ENCODE assay signal across 15 cellular contexts in the genomic region with DNA sequence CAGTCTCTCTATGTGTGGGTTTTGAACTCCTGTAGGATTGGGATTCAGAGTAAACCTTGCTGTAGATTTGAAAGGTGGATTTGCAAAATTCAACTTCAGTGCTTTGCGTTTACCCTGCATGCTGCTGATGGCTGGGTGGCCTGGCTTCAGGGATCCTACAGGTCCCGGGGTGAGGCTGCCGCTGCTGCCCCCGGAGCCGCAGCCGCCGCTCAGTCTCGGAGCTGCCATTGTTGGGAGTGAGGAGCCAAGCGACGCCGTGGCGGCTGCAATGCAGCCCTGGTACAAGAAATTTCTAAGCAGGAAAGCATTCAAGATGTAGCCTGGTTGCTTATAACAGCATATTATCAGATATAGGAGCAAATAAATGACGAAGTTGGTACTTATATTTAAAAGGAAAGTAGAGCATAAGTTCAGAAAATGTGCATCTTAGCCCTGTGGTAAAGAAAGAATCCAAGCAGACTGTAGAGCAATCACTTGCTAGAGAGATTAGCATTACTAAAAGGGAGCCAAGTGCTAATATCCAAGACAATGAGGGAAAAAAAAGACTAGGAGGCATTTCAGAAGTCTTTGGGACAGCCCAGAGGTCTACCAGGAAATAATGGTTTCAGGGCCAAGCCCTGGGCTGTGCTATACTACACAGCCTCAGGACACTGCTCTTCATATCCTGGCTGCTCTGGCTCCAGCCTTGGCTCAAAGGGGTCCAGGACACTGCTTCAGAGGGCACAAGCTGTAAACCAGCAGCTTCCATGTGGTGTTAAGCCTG.
DNase-seq lines count a peak whose midpoint lies in the region; TF ChIP-seq lines count a peak whose summit lies in the region.
"Had no signal": no experiment of that assay in that cellular context is flagged by ENCODE, and none has a peak within 500 bp of the region (broad histone marks: within the 10 kb centered on the region; RNA-seq: fewer than 3 reads in every experiment).

No MANE protein-coding gene starts in this region.

- peaks cover 16% of the 10 kb centered on the region for H3K4me1 ChIP-seq in HAP-1
- H3K4me1 ChIP-seq: BLaER1, SJSA1 had no signal

- in situ Hi-C loops in HAP-1 (cut with MboI; ENCODE audit: low sequenced_read_pairs): no loop called here
- in situ Hi-C loops in brain microvascular endothelial cell (cut with HindIII; ENCODE audit: low pct_ligation_motif_present, low sequenced_read_pairs): no loop called here

- H3K4me3 ChIP-seq in HAP-1 (no peak overlapping the region; the same call in 1 of the 2 replicates), brain microvascular endothelial cell (ENCODE audit: low read depth, low read length) (no peak overlapping the region)
- H3K4me3 ChIP-seq: BLaER1, K562, SJSA1 had no signal

- H3K27ac ChIP-seq in brain microvascular endothelial cell: no peak overlapping the region
- H3K27ac ChIP-seq: BLaER1, SJSA1 had no signal

- TF ChIP-seq CTCF in brain microvascular endothelial cell (IDR thresholded peaks at IDR 0.05; ENCODE audit: low read depth, low read length, missing control alignments): no peak

- DNase-seq in ELF-1 (ENCODE audit: low read depth, low spot score) (peak; percentile 66), HAP-1 (ENCODE audit: low spot score in 2 of 2) (peak; percentile 53 to 89), ecto neural progenitor cell (ENCODE audit: low spot score) (peak; percentile 44), iPS-NIHi11 (ENCODE audit: low spot score) (peak; percentile 38), NCI-H345 (lab: John Stamatoyannopoulos, UW) (no peak), NCI-H2107 treated with DMSO at 0.1 percent for 48 hours (lab: John Stamatoyannopoulos, UW; ENCODE audit: unreplicated experiment) (no peak), NOMO-1 treated with DMSO at 0.1 percent for 48 hours (lab: John Stamatoyannopoulos, UW; ENCODE audit: unreplicated experiment) (no peak), brain microvascular endothelial cell (no peak)
- DNase-seq: MV-4-11, NCI-H1436, NCI-H2029, NCI-H524 had no signal

- H3K36me3 ChIP-seq in HAP-1 (replicated peaks) (no peaks in the 10 kb centered on the region), brain microvascular endothelial cell (replicated peaks) (no peaks in the 10 kb centered on the region)
- H3K36me3 ChIP-seq: BLaER1, SJSA1 had no signal

- no peaks in the 10 kb centered on the region for H3K9me3 ChIP-seq in HAP-1
- H3K9me3 ChIP-seq: SJSA1 had no signal

- H3K27me3 ChIP-seq in HAP-1 (ENCODE audit: low read depth) (no peaks in the 10 kb centered on the region), brain microvascular endothelial cell (replicated peaks) (no peaks in the 10 kb centered on the region)
- H3K27me3 ChIP-seq: SJSA1 had no signal

Comparison
In these comparisons a context has a peak if more than half of its experiments do, and no peak if none do; other contexts are left out.
1. DNase-seq: peak in ELF-1 (single experiment), HAP-1 (2 of 2), ecto neural progenitor cell (single experiment) and iPS-NIHi11 (single experiment); none in NCI-H345 (single experiment), NCI-H2107 treated with DMSO at 0.1 percent for 48 hours (single experiment), NOMO-1 treated with DMSO at 0.1 percent for 48 hours (single experiment) and brain microvascular endothelial cell (single experiment).